17 cellular contexts compared by ENCODE assay signal in the genomic region with DNA sequence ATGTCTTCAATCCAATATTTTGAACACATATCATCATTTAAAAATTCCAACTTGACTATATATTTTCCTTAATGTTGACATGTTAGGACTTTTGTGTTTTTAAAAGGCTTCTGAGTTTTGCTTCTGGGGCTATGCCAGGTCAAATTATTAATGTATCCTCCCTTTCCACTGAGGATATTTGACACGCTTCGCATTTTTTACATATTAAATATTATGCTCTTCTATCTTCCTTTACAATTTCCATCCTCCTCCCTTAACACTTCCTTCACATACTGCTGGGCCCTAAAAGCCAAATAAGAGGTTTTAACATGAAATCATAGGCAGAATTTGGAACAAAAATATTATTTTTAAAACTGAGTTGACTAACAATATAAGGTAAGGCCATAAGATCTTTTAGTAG. TPM values are rescaled to one million over a fixed set of nuclear protein-coding genes. Genes with fewer than 3 reads are reported as not detected.
DNase-seq lines count a peak whose midpoint lies in the region; ATAC-seq and TF ChIP-seq lines count a peak whose summit lies in the region.
"Had no signal": no experiment of that assay in that cellular context is flagged by ENCODE, and none has a peak within 500 bp of the region (broad histone marks: within the 10 kb centered on the region; RNA-seq: fewer than 3 reads in every experiment).

No MANE protein-coding gene starts in this region.

- peaks cover 0 to 13% of the 10 kb centered on the region in 2 donors for H3K4me1 ChIP-seq in breast epithelium
- peaks cover 47% of the 10 kb centered on the region for H3K4me1 ChIP-seq in muscle layer of colon (ENCODE audit: insufficient read depth, low read length)
- H3K4me1 ChIP-seq in stomach smooth muscle (ENCODE audit: control insufficient read depth, insufficient read depth, low read length): peaks cover 27% of the 10 kb centered on the region
- no peaks in the 10 kb centered on the region for H3K4me1 ChIP-seq in lower lobe of right lung
- H3K4me1 ChIP-seq: A549 had no signal

- no peak for TF ChIP-seq POLR2A in breast epithelium (IDR thresholded peaks at IDR 0.05)

- DNase-seq in NCI-H226 (peak; percentile 38), breast epithelium (ENCODE audit: low spot score in 2 of 2) (no peak), lower lobe of right lung (no peak), COLO668 (lab: John Stamatoyannopoulos, UW; ENCODE audit: unreplicated experiment) (no peak), caudate nucleus (lab: John Stamatoyannopoulos, UW) (no peak)
- DNase-seq: DMS53, HCEC 1CT, NCI-H1092 treated with DMSO at 0.1 percent for 48 hours, NCI-H187, NCI-H510A, NCI-H82 had no signal

- H3K9me3 ChIP-seq in breast epithelium: no peaks in the 10 kb centered on the region
- H3K9me3 ChIP-seq in muscle layer of colon (ENCODE audit: low read length): no peaks in the 10 kb centered on the region
- H3K9me3 ChIP-seq in stomach smooth muscle (ENCODE audit: control insufficient read depth in 2 of 2, low read length in 2 of 2): no peaks in the 10 kb centered on the region
- H3K9me3 ChIP-seq in lower lobe of right lung: no peaks in the 10 kb centered on the region

- intact Hi-C loops in breast epithelium (cut with DNase I; ENCODE audit: low total_unique reads): loop anchor here (10.0 kb wide), 1 partner anchor 46 kb away; no protein-coding TSS in a partner anchor
- intact Hi-C loops in lower lobe of right lung (cut with DNase I): no loop called here

- TF ChIP-seq CTCF in breast epithelium (IDR thresholded peaks at IDR 0.05): no peak
- TF ChIP-seq CTCF in lower lobe of right lung (IDR thresholded peaks at IDR 0.05): no peak

- H3K27me3 ChIP-seq in breast epithelium (no peaks in the 10 kb centered on the region), muscle layer of colon (ENCODE audit: control insufficient read depth in 1 of 2, insufficient read depth in 2 of 2, low read length in 2 of 2) (no peaks in the 10 kb centered on the region), stomach smooth muscle (ENCODE audit: control insufficient read depth in 1 of 2, insufficient read depth in 2 of 2, low read length in 2 of 2) (no peaks in the 10 kb centered on the region), lower lobe of right lung (ENCODE audit: low read depth) (no peaks in the 10 kb centered on the region)

- H3K4me3 ChIP-seq in breast epithelium (no peak overlapping the region), muscle layer of colon (ENCODE audit: low read depth in 1 of 2, low read length in 2 of 2) (no peak overlapping the region), stomach smooth muscle (ENCODE audit: low read length in 2 of 2) (no peak overlapping the region), lower lobe of right lung (no peak overlapping the region)
- H3K4me3 ChIP-seq: A549, K562 had no signal

- H3K27ac ChIP-seq in breast epithelium: peak overlapping the region; percentile 73 to 80
- peak overlapping the region; percentile 6 for H3K27ac ChIP-seq in muscle layer of colon (ENCODE audit: low read depth, low read length)
- peak overlapping the region; percentile 2 for H3K27ac ChIP-seq in stomach smooth muscle (ENCODE audit: low read length)
- no peak overlapping the region for H3K27ac ChIP-seq in lower lobe of right lung
- no peak overlapping the region for H3K27ac ChIP-seq in caudate nucleus (ENCODE audit: low read depth, low read length)
- H3K27ac ChIP-seq: A549 had no signal

- no peaks in the 10 kb centered on the region for H3K36me3 ChIP-seq in breast epithelium
- H3K36me3 ChIP-seq in muscle layer of colon (ENCODE audit: insufficient read depth, low read length): no peaks in the 10 kb centered on the region
- no peaks in the 10 kb centered on the region for H3K36me3 ChIP-seq in stomach smooth muscle (ENCODE audit: control insufficient read depth in 2 of 2, insufficient read depth in 2 of 2, low read length in 2 of 2)
- H3K36me3 ChIP-seq in lower lobe of right lung: no peaks in the 10 kb centered on the region

- H3K9ac ChIP-seq in muscle layer of colon (ENCODE audit: low read length) (no peak overlapping the region), stomach smooth muscle (ENCODE audit: low read length in 2 of 2) (no peak overlapping the region)

- no peak for ATAC-seq in HG03045 (IDR thresholded peaks at IDR 0.05; ENCODE audit: unreplicated experiment)
- ATAC-seq in lower lobe of right lung: no peak
- ATAC-seq: A549, K562 had no signal

RNA-seq across cellular contexts. Expression of a gene that starts 20.5 kb away (rescaled TPM):
- total RNA-seq in breast epithelium (100 to 1,000 TPM in 1 of 3 donors, 10 to 100 TPM in 2; 16.3 to 126 (median 60.0) TPM), lower lobe of right lung (9.0 TPM)
- total RNA-seq: M059J had no signal

Comparison
In these comparisons a context has a peak if more than half of its experiments do, and no peak if none do; other contexts are left out.
1. H3K27ac ChIP-seq: peak in breast epithelium (2 of 2), muscle layer of colon (single experiment) and stomach smooth muscle (single experiment); none in lower lobe of right lung (single experiment) and caudate nucleus (single experiment).